Comparison of ENCODE assay signal across 10 cellular contexts in the genomic region with DNA sequence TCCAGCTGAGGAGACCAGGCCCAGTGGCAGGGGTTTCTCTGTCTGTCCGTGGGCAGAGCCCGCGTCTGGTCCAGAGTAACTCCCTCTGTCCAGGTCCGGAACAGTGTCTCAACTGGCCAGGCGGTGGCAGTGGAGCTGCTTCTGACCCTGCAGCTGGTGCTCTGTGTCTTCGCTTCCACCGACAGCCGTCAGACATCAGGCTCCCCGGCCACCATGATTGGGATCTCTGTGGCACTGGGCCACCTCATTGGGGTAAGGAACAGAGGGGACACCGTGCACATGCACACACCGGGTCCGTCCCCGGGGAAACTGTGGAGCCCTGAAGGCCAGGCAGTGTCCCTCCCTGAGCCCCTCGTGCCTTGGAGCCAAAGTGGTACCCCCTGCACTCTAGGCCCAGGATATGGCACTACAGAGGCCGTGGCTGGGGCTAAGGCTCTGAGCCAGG. TPM values are rescaled to one million over a fixed set of nuclear protein-coding genes. Genes with fewer than 3 reads are reported as not detected.
DNase-seq lines count a peak whose midpoint lies in the region; ATAC-seq and TF ChIP-seq lines count a peak whose summit lies in the region.
"Had no signal": no experiment of that assay in that cellular context is flagged by ENCODE, and none has a peak within 500 bp of the region (broad histone marks: within the 10 kb centered on the region; RNA-seq: fewer than 3 reads in every experiment).

No MANE protein-coding gene starts in this region.

- no peaks in the 10 kb centered on the region for H3K27me3 ChIP-seq in right cardiac atrium (ENCODE audit: control insufficient read depth, insufficient read depth)
- peaks cover 0 to 7% (median 0%) of the 10 kb centered on the region in 3 donors for H3K27me3 ChIP-seq in gastrocnemius medialis
- H3K27me3 ChIP-seq in Karpas-422 (ENCODE audit: low read length) = no peaks in the 10 kb centered on the region

- H3K9me3 ChIP-seq in right cardiac atrium (ENCODE audit: control insufficient read depth, low read length) (no peaks in the 10 kb centered on the region), gastrocnemius medialis (no peaks in the 10 kb centered on the region), Karpas-422 (ENCODE audit: low read length) (no peaks in the 10 kb centered on the region)

- H3K4me2 ChIP-seq in Karpas-422 (ENCODE audit: low read depth, low read length, poor library complexity, severe bottlenecking) = no peak overlapping the region

- H3K27me3 Mint-ChIP-seq in HFFc6 (ENCODE audit: insufficient read depth) = peaks cover 4% of the 10 kb centered on the region
- H3K27me3 Mint-ChIP-seq: activated naive CD8-positive, alpha-beta T cell had no signal

- no peak overlapping the region for H3K9ac ChIP-seq in Karpas-422 (ENCODE audit: low read length)

- H3K4me1 ChIP-seq in right cardiac atrium (ENCODE audit: control insufficient read depth, insufficient read depth, low read length) (no peaks in the 10 kb centered on the region), gastrocnemius medialis (no peaks in the 10 kb centered on the region), Karpas-422 (ENCODE audit: low read length) (no peaks in the 10 kb centered on the region)

- H3K4me1 Mint-ChIP-seq in HFFc6 (ENCODE audit: low read depth) = no peaks in the 10 kb centered on the region

- H3K36me3 ChIP-seq in gastrocnemius medialis (no peaks in the 10 kb centered on the region), Karpas-422 (ENCODE audit: insufficient read depth, low read length) (no peaks in the 10 kb centered on the region)

- ATAC-seq in right cardiac atrium (peak; percentile 88 to 90), gastrocnemius medialis (peak; percentile 51 to 56), HG03571 (IDR thresholded peaks at IDR 0.05; ENCODE audit: unreplicated experiment) (no peak)

- H4K20me1 ChIP-seq in Karpas-422 (ENCODE audit: insufficient read depth, low read depth, low read length) = no peaks in the 10 kb centered on the region

- H3K27ac ChIP-seq in angular gyrus (ENCODE audit: low read depth, low read length) (peak overlapping the region; percentile 75), right cardiac atrium (ENCODE audit: low read length) (no peak overlapping the region), gastrocnemius medialis (no peak overlapping the region), Karpas-422 (ENCODE audit: low read length) (no peak overlapping the region)
- H3K27ac ChIP-seq: HL-60 had no signal

- H3K4me3 ChIP-seq in right cardiac atrium (ENCODE audit: low read length) = no peak overlapping the region
- H3K4me3 ChIP-seq in gastrocnemius medialis = no peak overlapping the region
- H3K4me3 ChIP-seq in Karpas-422 (ENCODE audit: low read length) = no peak overlapping the region

- in situ Hi-C loops in gastrocnemius medialis (cut with MboI; ENCODE audit: low sequenced_read_pairs in 4 of 4) = loop anchor here in 3 of 4 donors (5.0 kb wide), 3 partner anchors 78 to 93 kb away; a partner anchor contains a TSS

- TF ChIP-seq CTCF in HFFc6 (IDR thresholded peaks at IDR 0.05) (peak; percentile 73), gastrocnemius medialis (IDR thresholded peaks at IDR 0.05 in 4 of 5, conservative IDR thresholded peaks at IDR 0.05 in 1 of 5) (peak in 2 of 5 experiments; percentile 23 to 30)

- H3K9me2 ChIP-seq in Karpas-422 (replicated peaks; ENCODE audit: insufficient read depth, low read length) = no peaks in the 10 kb centered on the region

- H3K27ac Mint-ChIP-seq in HFFc6 = no peak overlapping the region
- H3K27ac Mint-ChIP-seq: activated naive CD8-positive, alpha-beta T cell had no signal

- H3K9me3 Mint-ChIP-seq in HFFc6 = no peaks in the 10 kb centered on the region

- DNase-seq in HFFc6 = peak; percentile 31
- DNase-seq in right cardiac atrium = peak; percentile 84 to 91 (median 90)
- peak; percentile 20 to 35 for DNase-seq in gastrocnemius medialis
- no peak for DNase-seq in Karpas-422
- no peak for DNase-seq in SW 1271 (lab: John Stamatoyannopoulos, UW)
- DNase-seq in NCI-H1417 treated with DMSO at 0.1 percent for 48 hours (lab: John Stamatoyannopoulos, UW) = no peak

- TF ChIP-seq POLR2A in gastrocnemius medialis (IDR thresholded peaks at IDR 0.05) = no peak

- no peaks in the 10 kb centered on the region for H3K79me2 ChIP-seq in Karpas-422 (ENCODE audit: low read length)

- 22% methylated on average over 15 of the region's 15 CpGs for WGBS in right cardiac atrium

- no peak overlapping the region for H2AFZ ChIP-seq in Karpas-422 (ENCODE audit: low read length)

- intact Hi-C loops in right cardiac atrium (cut with DNase I) (loop anchor here in 2 of 4 donors (5.0 kb wide), 1 partner anchor 78 kb away; no protein-coding TSS in a partner anchor), gastrocnemius medialis (cut with DNase I; ENCODE audit: low total_unique reads) (no loop called here)

- no peaks in the 10 kb centered on the region for H3K36me3 Mint-ChIP-seq in HFFc6 (ENCODE audit: low read depth)
- H3K36me3 Mint-ChIP-seq: activated naive CD8-positive, alpha-beta T cell had no signal

- H3K4me3 Mint-ChIP-seq in HFFc6 = no peak overlapping the region
- H3K4me3 Mint-ChIP-seq: activated naive CD8-positive, alpha-beta T cell had no signal

RNA-seq across cellular contexts. Expression of a gene that starts 1.5 kb away (rescaled TPM):
- total RNA-seq in HFFc6 (2021; fragmentation: NEBNext Ultra II Directional; extraction: Animal tissue kit (Norgen Biotek cat#: 25700)) = not detected
- total RNA-seq in right cardiac atrium (under 1 TPM in 3 of 4 donors, not detected in 1; 0.15 to 0.25 (median 0.17) TPM), gastrocnemius medialis (not detected)
- polyA plus RNA-seq in right cardiac atrium = 0.32 TPM
- 0.04 and 0.79 TPM in 2 replicates for total RNA-seq in Karpas-422 (2014; rRNA removed; shearing (Covaris generic); ENCODE audit: low replicate concordance)

RNA-seq across cellular contexts. Expression of a gene that starts 12.6 kb away (rescaled TPM):
- total RNA-seq in HFFc6 (2021; fragmentation: NEBNext Ultra II Directional; extraction: Animal tissue kit (Norgen Biotek cat#: 25700)) = not detected
- 1 to 10 TPM; 2.0 to 7.0 (median 2.8) TPM for total RNA-seq in right cardiac atrium
- polyA plus RNA-seq in right cardiac atrium = 6.7 TPM
- total RNA-seq in gastrocnemius medialis = not detected
- 0.97 and 4.5 TPM in 2 replicates for total RNA-seq in Karpas-422 (2014; rRNA removed; shearing (Covaris generic); ENCODE audit: low replicate concordance)

RNA-seq across cellular contexts. Expression of a gene that starts 23.7 kb away (rescaled TPM):
- not detected for total RNA-seq in HFFc6 (2021; fragmentation: NEBNext Ultra II Directional; extraction: Animal tissue kit (Norgen Biotek cat#: 25700))
- total RNA-seq in right cardiac atrium = 1 to 10 TPM in 1 of 4 donors, under 1 TPM in 3; 0.17 to 1.1 (median 0.52) TPM
- 0.77 TPM for polyA plus RNA-seq in right cardiac atrium
- not detected for total RNA-seq in gastrocnemius medialis
- total RNA-seq in Karpas-422 (2014; rRNA removed; shearing (Covaris generic); ENCODE audit: low replicate concordance) = 0.07 and 0.63 TPM in 2 replicates

RNA-seq across cellular contexts. Expression of a gene that starts 51.0 kb away (rescaled TPM):
- total RNA-seq in HFFc6 (2021; fragmentation: NEBNext Ultra II Directional; extraction: Animal tissue kit (Norgen Biotek cat#: 25700)) = 100 to 1,000 TPM in 5 of 6 experiments, 10 to 100 TPM in 1; 52.6 to 119 (median 104) TPM
- total RNA-seq in right cardiac atrium (1 to 10 TPM; 3.2 to 8.2 (median 6.3) TPM), gastrocnemius medialis (10 to 100 TPM in 1 of 4 donors, 1 to 10 TPM in 3; 5.6 to 13.3 (median 6.5) TPM)
- polyA plus RNA-seq in right cardiac atrium = 1.5 TPM
- total RNA-seq in Karpas-422 (2014; rRNA removed; shearing (Covaris generic); ENCODE audit: low replicate concordance) = 44.0 and 78.6 TPM in 2 replicates

Comparison
In these comparisons a context has a peak if more than half of its experiments do, and no peak if none do; other contexts are left out.
1. DNase-seq: peak in HFFc6 (single experiment), right cardiac atrium (3 of 3) and gastrocnemius medialis (2 of 2); none in Karpas-422 (single experiment), SW 1271 (0 of 2) and NCI-H1417 treated with DMSO at 0.1 percent for 48 hours (single experiment).